ENCODE assay signal across 8 cellular contexts in the genomic region with DNA sequence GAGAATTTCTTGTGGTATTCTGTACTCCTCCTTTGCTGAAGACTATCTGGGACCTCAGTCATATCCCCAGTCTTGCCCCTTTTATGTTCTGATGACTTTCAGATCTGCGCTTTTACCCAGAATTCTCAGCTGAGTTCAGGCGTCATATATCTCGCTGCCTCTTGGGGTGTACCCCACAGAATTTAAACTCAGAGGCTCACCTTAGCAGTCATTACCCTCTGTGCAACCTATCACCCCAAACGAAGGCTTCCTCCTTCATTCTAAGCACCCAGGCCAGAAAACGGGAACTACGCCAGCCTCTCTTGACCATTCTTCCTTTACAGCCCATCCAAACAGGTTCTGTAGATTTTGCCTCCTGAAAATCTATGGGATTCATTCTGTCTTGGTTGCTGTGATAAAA.
"Had no signal": no experiment of that assay in that cellular context is flagged by ENCODE, and none has a peak within 500 bp of the region (broad histone marks: within the 10 kb centered on the region; RNA-seq: fewer than 3 reads in every experiment).

No MANE protein-coding gene starts in this region.

- H3K36me3 ChIP-seq: HAP-1 had no signal

- H3K4me3 Mint-ChIP-seq: GM23338, HFFc6, IgD-negative memory B cell had no signal

- H3K4me1 Mint-ChIP-seq: IgD-negative memory B cell had no signal

- H3K9me3 ChIP-seq: HAP-1 had no signal

- H3K4me3 ChIP-seq: GM23338, HAP-1 had no signal

- DNase-seq: HFFc6, KBM-7 had no signal

- ATAC-seq: HCT116, HepG2 had no signal

- H3K27ac ChIP-seq: HL-60 had no signal

- H3K4me1 ChIP-seq: HAP-1 had no signal

- H3K27ac Mint-ChIP-seq: HFFc6, IgD-negative memory B cell had no signal
